Comparison of ENCODE assay signal across 8 cellular contexts in the genomic region with DNA sequence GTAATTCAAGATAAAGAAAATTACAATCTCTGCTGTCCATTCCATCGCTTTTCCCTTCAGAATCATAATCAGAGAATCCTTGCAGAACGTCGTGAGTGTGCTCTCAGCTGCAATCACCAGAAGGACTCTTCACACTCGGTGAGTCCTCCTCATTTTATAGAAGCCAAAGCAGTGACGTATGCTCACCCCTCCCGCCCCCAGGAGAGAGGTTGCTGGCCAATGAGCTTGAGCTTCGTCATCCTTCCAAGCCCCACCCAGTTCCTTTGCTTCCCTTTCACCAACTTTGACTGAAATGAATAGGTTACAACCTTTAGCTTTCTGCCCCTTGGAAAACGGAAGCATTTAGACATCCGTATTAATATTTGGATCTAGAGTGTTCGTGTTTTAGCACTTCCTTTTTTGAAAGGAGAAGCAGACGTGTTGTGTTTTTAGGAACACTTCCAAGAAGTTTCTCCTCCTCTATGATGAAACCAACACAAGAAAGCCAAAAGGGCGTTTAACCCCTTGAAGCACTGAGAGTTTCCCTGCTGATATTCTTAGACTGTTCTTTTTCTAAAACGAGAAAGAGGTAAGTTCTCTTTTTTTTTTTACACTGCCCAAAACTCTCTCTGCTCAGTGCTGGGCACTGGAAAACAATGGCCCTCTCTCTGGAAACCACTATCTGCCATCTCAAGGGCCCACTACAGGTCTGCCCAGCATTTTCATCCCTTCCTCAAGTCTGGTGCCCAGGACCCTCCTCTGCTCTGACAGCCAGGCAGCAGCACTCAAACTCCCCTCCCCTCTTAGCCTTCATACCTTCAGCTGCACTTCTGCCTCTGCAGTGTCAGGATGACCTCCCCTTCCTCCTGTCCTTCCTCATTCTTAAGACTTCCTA. TPM values are rescaled to one million over a fixed set of nuclear protein-coding genes. Genes with fewer than 3 reads are reported as not detected.
DNase-seq lines count a peak whose midpoint lies in the region; ATAC-seq and TF ChIP-seq lines count a peak whose summit lies in the region.

No MANE protein-coding gene starts in this region.

- TF ChIP-seq POLR2A in GM18505 (IDR thresholded peaks at IDR 0.05; ENCODE audit: borderline replicate concordance, extremely low read depth, insufficient read depth, insufficient read length) = peak; percentile 97
- TF ChIP-seq POLR2A in thyroid gland (IDR thresholded peaks at IDR 0.05) = peak in 1 of 2 donors; percentile 60

- H3K27me3 Mint-ChIP-seq in activated CD4-positive, alpha-beta memory T cell treated with anti-CD3 and anti-CD28 coated beads for 36 hours = peaks cover 4% of the 10 kb centered on the region
- H3K27me3 Mint-ChIP-seq in effector memory CD8-positive, alpha-beta T cell = peaks cover 12 to 20% of the 10 kb centered on the region in 2 donors

- peak overlapping the region in 1 of 3 donors; percentile 0 for H3K4me3 ChIP-seq in thyroid gland (replicated peaks in 1 of 3)

- no peaks in the 10 kb centered on the region for H3K36me3 ChIP-seq in thyroid gland

- no peak for ATAC-seq in GM18505 (IDR thresholded peaks at IDR 0.05; ENCODE audit: unreplicated experiment)
- peak; percentile 83 for ATAC-seq in effector memory CD8-positive, alpha-beta T cell (replicated peaks)
- ATAC-seq in omental fat pad (ENCODE audit: low FRiP score) = peak; percentile 90

- peak overlapping the region; percentile 69 for H3K27ac Mint-ChIP-seq in activated CD4-positive, alpha-beta memory T cell treated with anti-CD3 and anti-CD28 coated beads for 36 hours
- H3K27ac Mint-ChIP-seq in effector memory CD8-positive, alpha-beta T cell = peak overlapping the region; percentile 75 to 78

- H3K4me1 Mint-ChIP-seq in activated CD4-positive, alpha-beta memory T cell treated with anti-CD3 and anti-CD28 coated beads for 36 hours (ENCODE audit: low read depth) = peaks cover 72% of the 10 kb centered on the region
- H3K4me1 Mint-ChIP-seq in effector memory CD8-positive, alpha-beta T cell (ENCODE audit: low read depth in 2 of 2) = peaks cover 43 to 49% of the 10 kb centered on the region in 2 donors

- peak overlapping the region; percentile 74 for H3K4me3 Mint-ChIP-seq in activated CD4-positive, alpha-beta memory T cell treated with anti-CD3 and anti-CD28 coated beads for 36 hours
- H3K4me3 Mint-ChIP-seq in effector memory CD8-positive, alpha-beta T cell = peak overlapping the region; percentile 66 to 76

- H3K36me3 Mint-ChIP-seq in activated CD4-positive, alpha-beta memory T cell treated with anti-CD3 and anti-CD28 coated beads for 36 hours = peaks cover 12% of the 10 kb centered on the region
- peaks cover 11% of the 10 kb centered on the region for H3K36me3 Mint-ChIP-seq in effector memory CD8-positive, alpha-beta T cell (ENCODE audit: insufficient read depth)

- peaks cover 4 to 8% of the 10 kb centered on the region in 2 donors for H3K4me1 ChIP-seq in thyroid gland

- no peaks in the 10 kb centered on the region for H3K9me3 ChIP-seq in thyroid gland

- WGBS in thyroid gland, 2 donors = 19 to 26% methylated on average over 13 of the region's 13 CpGs

- H3K27ac ChIP-seq in thyroid gland = peak overlapping the region; percentile 56 to 72 (median 71)

- CTCF ChIA-PET in activated CD4-positive, alpha-beta memory T cell treated with anti-CD3 and anti-CD28 coated beads for 36 hours (lab: Charles Lee) = interaction anchor here (0.5 to 3.6 kb wide), 11 partner anchors 10 to 269 kb away, joined by 3 to 21 read pairs (median 6); a partner anchor contains a TSS

- POLR2A ChIA-PET in activated CD4-positive, alpha-beta memory T cell treated with anti-CD3 and anti-CD28 coated beads for 36 hours (lab: Charles Lee) = interaction anchor here (0.5 to 3.0 kb wide), 12 partner anchors 8 to 268 kb away, joined by 3 to 21 read pairs (median 3); a partner anchor contains a TSS

- no peaks in the 10 kb centered on the region for H3K27me3 ChIP-seq in thyroid gland

- intact Hi-C loops in activated CD4-positive, alpha-beta memory T cell treated with anti-CD3 and anti-CD28 coated beads for 36 hours (cut with micrococcal nuclease) = loop anchor here (2.0 kb wide), 1 partner anchor 15 kb away; no protein-coding TSS in a partner anchor
- intact Hi-C loops in thyroid gland (cut with DNase I) = no loop called here

- peak; percentile 9 for DNase-seq in LoVo (ENCODE audit: low spot score)
- DNase-seq in activated CD4-positive, alpha-beta memory T cell treated with anti-CD3 and anti-CD28 coated beads for 36 hours = peak; percentile 92
- DNase-seq in effector memory CD8-positive, alpha-beta T cell = peak; percentile 65 to 71 (median 67)
- peak; percentile 45 for DNase-seq in omental fat pad (ENCODE audit: low spot score)
- DNase-seq in thyroid gland = peak; percentile 43 to 45
- DNase-seq in NCI-H1417 (lab: John Stamatoyannopoulos, UW) = no peak
- DNase-seq in cerebellar cortex (ENCODE audit: low spot score) = no peak

- TF ChIP-seq CTCF in omental fat pad (IDR thresholded peaks at IDR 0.05) = no peak
- no peak for TF ChIP-seq CTCF in thyroid gland (IDR thresholded peaks at IDR 0.05)

- H3K9me3 Mint-ChIP-seq in activated CD4-positive, alpha-beta memory T cell treated with anti-CD3 and anti-CD28 coated beads for 36 hours = peaks cover 33% of the 10 kb centered on the region
- no peaks in the 10 kb centered on the region for H3K9me3 Mint-ChIP-seq in effector memory CD8-positive, alpha-beta T cell

RNA-seq across cellular contexts. Expression of a gene that starts 44.3 kb away (rescaled TPM):
- total RNA-seq in activated CD4-positive, alpha-beta memory T cell treated with anti-CD3 and anti-CD28 coated beads for 36 hours = 10 to 100 TPM; 40.8 to 40.9 TPM
- total RNA-seq in omental fat pad (1 to 10 TPM in 2 of 4 donors, under 1 TPM in 2; 0.37 to 3.5 (median 1.4) TPM), thyroid gland (10 to 100 TPM in 1 of 4 donors, 1 to 10 TPM in 1, under 1 TPM in 1, not detected in 1; 0.56 to 34.8 (median 2.6) TPM)

Comparison
In these comparisons a context has a peak if more than half of its experiments do, and no peak if none do; other contexts are left out.
1. DNase-seq: peak in LoVo (single experiment), activated CD4-positive, alpha-beta memory T cell treated with anti-CD3 and anti-CD28 coated beads for 36 hours (single experiment), effector memory CD8-positive, alpha-beta T cell (3 of 3), omental fat pad (single experiment) and thyroid gland (2 of 2); none in NCI-H1417 (0 of 3) and cerebellar cortex (single experiment).